ENCODE assay signal across 10 cellular contexts in the genomic region with DNA sequence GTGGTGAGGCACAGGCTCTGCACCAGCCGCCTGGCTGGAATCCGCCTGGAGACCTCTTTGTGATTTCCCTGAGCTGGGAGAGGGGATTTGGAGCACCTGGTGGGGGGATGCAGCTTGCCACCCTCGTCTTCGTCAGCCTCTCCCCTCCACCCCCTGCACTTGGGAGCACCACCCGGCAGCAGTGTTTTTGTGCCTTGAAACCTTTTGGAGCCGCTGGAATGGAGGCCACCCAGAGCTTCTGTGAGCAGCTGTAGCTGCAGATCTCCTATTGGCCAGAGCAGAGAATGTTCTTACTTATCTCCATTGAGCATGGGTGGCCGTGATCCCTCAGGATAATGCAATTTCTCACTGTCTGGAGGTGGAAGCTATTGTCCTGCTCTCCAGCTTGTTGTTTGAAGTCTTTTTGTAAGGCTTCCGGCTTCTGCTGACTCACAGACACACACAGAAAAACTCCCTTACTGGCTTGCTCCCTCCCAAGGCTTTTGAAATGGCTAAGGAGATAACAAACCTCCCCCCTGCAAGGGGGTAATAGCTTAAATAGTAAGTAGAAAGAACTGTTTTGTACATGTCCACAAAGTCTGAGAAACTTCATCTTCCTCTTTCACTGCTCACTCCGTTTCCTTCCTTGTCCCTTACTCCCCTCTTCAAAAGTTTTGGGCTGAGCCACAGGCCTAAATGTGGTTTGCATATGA.
A peak's percentile ranks its signal among the peaks of the same experiment; 100 is the strongest.
DNase-seq lines count a peak whose midpoint lies in the region; ATAC-seq and TF ChIP-seq lines count a peak whose summit lies in the region.
"Had no signal": no experiment of that assay in that cellular context is flagged by ENCODE, and none has a peak within 500 bp of the region (broad histone marks: within the 10 kb centered on the region; RNA-seq: fewer than 3 reads in every experiment).

No MANE protein-coding gene starts in this region.

- peaks cover 15% of the 10 kb centered on the region for H3K9me3 Mint-ChIP-seq in MCF 10A (ENCODE audit: unreplicated experiment)

- H3K27me3 ChIP-seq in H7 (ENCODE audit: control insufficient read depth, insufficient read depth, low read length) (no peaks in the 10 kb centered on the region), uterus (no peaks in the 10 kb centered on the region)

- TF ChIP-seq CTCF in MCF 10A (IDR thresholded peaks at IDR 0.05; ENCODE audit: unreplicated experiment) (no peak), uterus (IDR thresholded peaks at IDR 0.05) (no peak)

- CTCF ChIA-PET in MCF 10A (lab: Yijun Ruan, JAX): interaction anchor here (0.6 to 0.7 kb wide), 4 partner anchors 430 to 1360 kb away, joined by 3 to 6 read pairs (median 3); no protein-coding TSS in a partner anchor

- no peak overlapping the region for H3K27ac Mint-ChIP-seq in MCF 10A (ENCODE audit: low read depth, unreplicated experiment)
- H3K27ac Mint-ChIP-seq: activated naive CD8-positive, alpha-beta T cell had no signal

- H3K4me3 Mint-ChIP-seq in MCF 10A (ENCODE audit: unreplicated experiment): no peak overlapping the region
- H3K4me3 Mint-ChIP-seq: activated naive CD8-positive, alpha-beta T cell had no signal

- no peaks in the 10 kb centered on the region for H3K9me3 ChIP-seq in uterus

- DNase-seq in DMS53 (lab: John Stamatoyannopoulos, UW) (peak; percentile 60), DMS53 treated with DMSO at 0.1 percent for 48 hours (lab: John Stamatoyannopoulos, UW; ENCODE audit: unreplicated experiment) (no peak), H7 (peak; percentile 59), NCI-H146 treated with DMSO at 0.1 percent for 48 hours (lab: John Stamatoyannopoulos, UW; ENCODE audit: unreplicated experiment) (peak; percentile 29), MCF 10A (ENCODE audit: unreplicated experiment) (peak; percentile 38), left kidney (ENCODE audit: low read depth, low spot score) (peak; percentile 55), uterus (peak; percentile 41 to 60)

- peaks cover 1% of the 10 kb centered on the region for H3K36me3 ChIP-seq in H7 (replicated peaks; ENCODE audit: control insufficient read depth, insufficient read depth, low read length)
- H3K36me3 ChIP-seq in uterus: no peaks in the 10 kb centered on the region

- peaks cover 5 to 11% of the 10 kb centered on the region in 2 donors for H3K4me1 ChIP-seq in uterus

- no peaks in the 10 kb centered on the region for H3K27me3 Mint-ChIP-seq in MCF 10A (ENCODE audit: insufficient read depth, unreplicated experiment)
- H3K27me3 Mint-ChIP-seq: activated naive CD8-positive, alpha-beta T cell had no signal

- intact Hi-C loops in MCF 10A (cut with micrococcal nuclease) (no loop called here), uterus (cut with DNase I; ENCODE audit: low total_unique reads) (no loop called here)

- H3K27ac ChIP-seq in uterus: peak overlapping the region; percentile 68 to 76
- H3K27ac ChIP-seq: 22Rv1 had no signal

- no peaks in the 10 kb centered on the region for H3K36me3 Mint-ChIP-seq in MCF 10A (ENCODE audit: insufficient read depth, unreplicated experiment)

- no peak for ATAC-seq in GM19467 (IDR thresholded peaks at IDR 0.05; ENCODE audit: unreplicated experiment)

- TF ChIP-seq POLR2A in uterus (IDR thresholded peaks at IDR 0.05): no peak

- H3K4me3 ChIP-seq in H7 (ENCODE audit: insufficient read depth, low read depth, low read length): no peak overlapping the region
- no peak overlapping the region for H3K4me3 ChIP-seq in uterus

- BruUV-seq in MCF 10A (replicated peaks; lab: Mats Ljungman, UMichigan): no TSS peak

- H3K4me1 Mint-ChIP-seq in MCF 10A (ENCODE audit: insufficient read depth, unreplicated experiment): no peaks in the 10 kb centered on the region

- POLR2A ChIA-PET in MCF 10A (lab: Yijun Ruan, JAX): interaction anchor here (0.6 to 1.4 kb wide), 3 partner anchors 8 to 733 kb away, joined by 3 read pairs; no protein-coding TSS in a partner anchor
